20 cellular contexts compared by ENCODE assay signal in the genomic region with DNA sequence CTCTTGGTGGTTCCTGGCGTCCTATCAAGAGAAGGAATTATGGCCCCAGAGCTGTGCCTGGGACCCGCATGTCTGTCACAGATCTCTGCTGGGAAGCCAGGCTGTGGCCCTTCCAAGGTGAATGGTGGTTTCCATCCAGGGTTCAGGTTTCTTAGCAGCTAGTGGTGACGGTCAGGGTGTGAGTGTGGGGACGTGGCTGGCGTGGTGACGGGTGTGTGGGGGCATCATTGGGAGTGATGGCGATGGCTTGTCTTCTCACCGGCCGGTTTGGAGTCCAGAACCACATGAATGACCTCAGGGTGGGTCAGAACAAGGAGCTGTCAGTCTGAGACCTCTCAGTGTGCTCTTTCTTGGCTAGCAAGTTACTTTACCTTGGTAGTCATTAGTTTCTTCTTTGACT.
"Had no signal": no experiment of that assay in that cellular context is flagged by ENCODE, and none has a peak within 500 bp of the region (broad histone marks: within the 10 kb centered on the region; RNA-seq: fewer than 3 reads in every experiment).

No MANE protein-coding gene starts in this region.

- H3K4me2 ChIP-seq: smooth muscle cell had no signal

- H3K4me1 ChIP-seq: testis had no signal

- H3K4me3 ChIP-seq: dorsolateral prefrontal cortex, left lung, right lobe of liver, smooth muscle cell, testis had no signal

- H3K9me3 Mint-ChIP-seq: activated CD4-positive, alpha-beta memory T cell treated with anti-CD3 and anti-CD28 coated beads, Interleukin-2, amount 10 ng/mL, durations not matched to agents 7 days and 5 days; activated naive CD8-positive, alpha-beta T cell treated with anti-CD3 and anti-CD28 coated beads for 36 hours; activated T-helper 17 cell treated with anti-CD3 and anti-CD28 coated beads, Interleukin-2, amount 50 U/mL, for 72 hours; mesothelial cell of epicardium; stimulated activated effector memory CD8-positive, alpha-beta T cell treated with anti-CD3 and anti-CD28 coated beads, Interleukin-12 subunit alpha, Interleukin-12 subunit beta, amount 100 ng/mL, for 72 hours; T-cell had no signal

- H3K27ac ChIP-seq: left lung, right lobe of liver, testis had no signal

- H3K36me3 ChIP-seq: left lung, right lobe of liver had no signal

- DNase-seq: activated CD4-positive, alpha-beta memory T cell treated with anti-CD3 and anti-CD28 coated beads, Interleukin-2, amount 10 ng/mL, durations not matched to agents 7 days and 5 days; activated CD4-positive, alpha-beta T cell treated with anti-CD3 and anti-CD28 coated beads for 48 hours; activated CD4-positive, CD25-positive, alpha-beta regulatory T cell; activated CD8-positive, alpha-beta memory T cell treated with anti-CD3 and anti-CD28 coated beads, Interleukin-2, amount 10 ng/mL, durations not matched to agents 7 days and 5 days; activated naive CD4-positive, alpha-beta T cell; activated naive CD8-positive, alpha-beta T cell treated with anti-CD3 and anti-CD28 coated beads for 36 hours; amniotic stem cell; caudate nucleus; erythroblast; foreskin melanocyte; stimulated activated CD4-positive, alpha-beta T cell treated with anti-CD3 and anti-CD28 coated beads, Interleukin-4, amount 100 ng/mL, for 24 hours; T-cell; testis had no signal

- H3K4me1 Mint-ChIP-seq: activated CD4-positive, alpha-beta memory T cell treated with anti-CD3 and anti-CD28 coated beads, Interleukin-2, amount 10 ng/mL, durations not matched to agents 7 days and 5 days; activated CD8-positive, alpha-beta memory T cell treated with anti-CD3 and anti-CD28 coated beads, Interleukin-2, amount 10 ng/mL, durations not matched to agents 7 days and 5 days; activated naive CD8-positive, alpha-beta T cell treated with anti-CD3 and anti-CD28 coated beads for 36 hours; activated T-helper 17 cell treated with anti-CD3 and anti-CD28 coated beads, Interleukin-2, amount 50 U/mL, for 72 hours; T-cell had no signal

- H3K36me3 Mint-ChIP-seq: activated CD8-positive, alpha-beta memory T cell treated with anti-CD3 and anti-CD28 coated beads, Interleukin-2, amount 10 ng/mL, durations not matched to agents 7 days and 5 days; activated naive CD8-positive, alpha-beta T cell treated with anti-CD3 and anti-CD28 coated beads for 36 hours; mesothelial cell of epicardium; stimulated activated effector memory CD8-positive, alpha-beta T cell treated with anti-CD3 and anti-CD28 coated beads, Interleukin-12 subunit alpha, Interleukin-12 subunit beta, amount 100 ng/mL, for 72 hours; T-cell had no signal

- H3K4me3 Mint-ChIP-seq: activated CD4-positive, alpha-beta memory T cell treated with anti-CD3 and anti-CD28 coated beads, Interleukin-2, amount 10 ng/mL, durations not matched to agents 7 days and 5 days; activated CD8-positive, alpha-beta memory T cell treated with anti-CD3 and anti-CD28 coated beads, Interleukin-2, amount 10 ng/mL, durations not matched to agents 7 days and 5 days; activated naive CD8-positive, alpha-beta T cell treated with anti-CD3 and anti-CD28 coated beads for 36 hours; activated T-helper 17 cell treated with anti-CD3 and anti-CD28 coated beads, Interleukin-2, amount 50 U/mL, for 72 hours; mesothelial cell of epicardium; stimulated activated effector memory CD8-positive, alpha-beta T cell treated with anti-CD3 and anti-CD28 coated beads, Interleukin-12 subunit alpha, Interleukin-12 subunit beta, amount 100 ng/mL, for 72 hours; T-cell had no signal

- H3K27me3 ChIP-seq: dorsolateral prefrontal cortex, left lung, right lobe of liver, testis had no signal

- ATAC-seq: activated CD8-positive, alpha-beta memory T cell treated with anti-CD3 and anti-CD28 coated beads, Interleukin-2, amount 10 ng/mL, durations not matched to agents 7 days and 5 days; activated T-helper 17 cell treated with anti-CD3 and anti-CD28 coated beads, Interleukin-2, amount 50 U/mL, for 72 hours; left lung; right lobe of liver; stimulated activated effector memory CD8-positive, alpha-beta T cell treated with anti-CD3 and anti-CD28 coated beads, Interleukin-12 subunit alpha, Interleukin-12 subunit beta, amount 100 ng/mL, for 72 hours; T-cell had no signal

- H3K27ac Mint-ChIP-seq: activated CD4-positive, alpha-beta memory T cell treated with anti-CD3 and anti-CD28 coated beads, Interleukin-2, amount 10 ng/mL, durations not matched to agents 7 days and 5 days; activated CD8-positive, alpha-beta memory T cell treated with anti-CD3 and anti-CD28 coated beads, Interleukin-2, amount 10 ng/mL, durations not matched to agents 7 days and 5 days; activated naive CD8-positive, alpha-beta T cell treated with anti-CD3 and anti-CD28 coated beads for 36 hours; activated T-helper 17 cell treated with anti-CD3 and anti-CD28 coated beads, Interleukin-2, amount 50 U/mL, for 72 hours; mesothelial cell of epicardium; stimulated activated effector memory CD8-positive, alpha-beta T cell treated with anti-CD3 and anti-CD28 coated beads, Interleukin-12 subunit alpha, Interleukin-12 subunit beta, amount 100 ng/mL, for 72 hours; T-cell had no signal

- H3K27me3 Mint-ChIP-seq: activated CD4-positive, alpha-beta memory T cell treated with anti-CD3 and anti-CD28 coated beads, Interleukin-2, amount 10 ng/mL, durations not matched to agents 7 days and 5 days; activated CD8-positive, alpha-beta memory T cell treated with anti-CD3 and anti-CD28 coated beads, Interleukin-2, amount 10 ng/mL, durations not matched to agents 7 days and 5 days; activated T-helper 17 cell treated with anti-CD3 and anti-CD28 coated beads, Interleukin-2, amount 50 U/mL, for 72 hours had no signal

- H3K9me3 ChIP-seq: left lung, right lobe of liver, testis had no signal
